ENCODE assay signal across 2 cellular contexts in the genomic region with DNA sequence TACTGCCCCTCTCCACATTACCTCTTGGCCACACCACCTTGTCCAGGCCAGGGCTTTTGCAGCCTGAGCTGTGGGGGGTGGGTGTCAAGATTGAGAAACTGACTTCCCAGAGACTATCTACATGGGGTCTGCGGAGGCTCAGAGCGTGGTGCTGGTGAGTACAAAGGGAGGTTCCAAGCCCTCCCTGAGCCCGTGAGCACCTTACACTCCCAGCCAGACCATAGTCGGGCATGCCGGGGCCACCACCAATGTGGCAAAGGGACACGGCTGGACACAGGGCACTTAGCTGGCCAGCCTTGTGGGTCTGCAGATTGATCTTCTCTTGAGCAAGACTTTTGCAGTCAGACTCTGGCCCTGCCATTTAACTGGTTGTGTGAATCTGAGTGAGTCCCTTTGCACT.
TF ChIP-seq lines count a peak whose summit lies in the region.

No MANE protein-coding gene starts in this region.

TF ChIP-seq in GM23338, 12 proteins besides CTCF, POLR2A, EP300 and RAD21 (continued from another document):
- TF ChIP-seq, protein P1, sequence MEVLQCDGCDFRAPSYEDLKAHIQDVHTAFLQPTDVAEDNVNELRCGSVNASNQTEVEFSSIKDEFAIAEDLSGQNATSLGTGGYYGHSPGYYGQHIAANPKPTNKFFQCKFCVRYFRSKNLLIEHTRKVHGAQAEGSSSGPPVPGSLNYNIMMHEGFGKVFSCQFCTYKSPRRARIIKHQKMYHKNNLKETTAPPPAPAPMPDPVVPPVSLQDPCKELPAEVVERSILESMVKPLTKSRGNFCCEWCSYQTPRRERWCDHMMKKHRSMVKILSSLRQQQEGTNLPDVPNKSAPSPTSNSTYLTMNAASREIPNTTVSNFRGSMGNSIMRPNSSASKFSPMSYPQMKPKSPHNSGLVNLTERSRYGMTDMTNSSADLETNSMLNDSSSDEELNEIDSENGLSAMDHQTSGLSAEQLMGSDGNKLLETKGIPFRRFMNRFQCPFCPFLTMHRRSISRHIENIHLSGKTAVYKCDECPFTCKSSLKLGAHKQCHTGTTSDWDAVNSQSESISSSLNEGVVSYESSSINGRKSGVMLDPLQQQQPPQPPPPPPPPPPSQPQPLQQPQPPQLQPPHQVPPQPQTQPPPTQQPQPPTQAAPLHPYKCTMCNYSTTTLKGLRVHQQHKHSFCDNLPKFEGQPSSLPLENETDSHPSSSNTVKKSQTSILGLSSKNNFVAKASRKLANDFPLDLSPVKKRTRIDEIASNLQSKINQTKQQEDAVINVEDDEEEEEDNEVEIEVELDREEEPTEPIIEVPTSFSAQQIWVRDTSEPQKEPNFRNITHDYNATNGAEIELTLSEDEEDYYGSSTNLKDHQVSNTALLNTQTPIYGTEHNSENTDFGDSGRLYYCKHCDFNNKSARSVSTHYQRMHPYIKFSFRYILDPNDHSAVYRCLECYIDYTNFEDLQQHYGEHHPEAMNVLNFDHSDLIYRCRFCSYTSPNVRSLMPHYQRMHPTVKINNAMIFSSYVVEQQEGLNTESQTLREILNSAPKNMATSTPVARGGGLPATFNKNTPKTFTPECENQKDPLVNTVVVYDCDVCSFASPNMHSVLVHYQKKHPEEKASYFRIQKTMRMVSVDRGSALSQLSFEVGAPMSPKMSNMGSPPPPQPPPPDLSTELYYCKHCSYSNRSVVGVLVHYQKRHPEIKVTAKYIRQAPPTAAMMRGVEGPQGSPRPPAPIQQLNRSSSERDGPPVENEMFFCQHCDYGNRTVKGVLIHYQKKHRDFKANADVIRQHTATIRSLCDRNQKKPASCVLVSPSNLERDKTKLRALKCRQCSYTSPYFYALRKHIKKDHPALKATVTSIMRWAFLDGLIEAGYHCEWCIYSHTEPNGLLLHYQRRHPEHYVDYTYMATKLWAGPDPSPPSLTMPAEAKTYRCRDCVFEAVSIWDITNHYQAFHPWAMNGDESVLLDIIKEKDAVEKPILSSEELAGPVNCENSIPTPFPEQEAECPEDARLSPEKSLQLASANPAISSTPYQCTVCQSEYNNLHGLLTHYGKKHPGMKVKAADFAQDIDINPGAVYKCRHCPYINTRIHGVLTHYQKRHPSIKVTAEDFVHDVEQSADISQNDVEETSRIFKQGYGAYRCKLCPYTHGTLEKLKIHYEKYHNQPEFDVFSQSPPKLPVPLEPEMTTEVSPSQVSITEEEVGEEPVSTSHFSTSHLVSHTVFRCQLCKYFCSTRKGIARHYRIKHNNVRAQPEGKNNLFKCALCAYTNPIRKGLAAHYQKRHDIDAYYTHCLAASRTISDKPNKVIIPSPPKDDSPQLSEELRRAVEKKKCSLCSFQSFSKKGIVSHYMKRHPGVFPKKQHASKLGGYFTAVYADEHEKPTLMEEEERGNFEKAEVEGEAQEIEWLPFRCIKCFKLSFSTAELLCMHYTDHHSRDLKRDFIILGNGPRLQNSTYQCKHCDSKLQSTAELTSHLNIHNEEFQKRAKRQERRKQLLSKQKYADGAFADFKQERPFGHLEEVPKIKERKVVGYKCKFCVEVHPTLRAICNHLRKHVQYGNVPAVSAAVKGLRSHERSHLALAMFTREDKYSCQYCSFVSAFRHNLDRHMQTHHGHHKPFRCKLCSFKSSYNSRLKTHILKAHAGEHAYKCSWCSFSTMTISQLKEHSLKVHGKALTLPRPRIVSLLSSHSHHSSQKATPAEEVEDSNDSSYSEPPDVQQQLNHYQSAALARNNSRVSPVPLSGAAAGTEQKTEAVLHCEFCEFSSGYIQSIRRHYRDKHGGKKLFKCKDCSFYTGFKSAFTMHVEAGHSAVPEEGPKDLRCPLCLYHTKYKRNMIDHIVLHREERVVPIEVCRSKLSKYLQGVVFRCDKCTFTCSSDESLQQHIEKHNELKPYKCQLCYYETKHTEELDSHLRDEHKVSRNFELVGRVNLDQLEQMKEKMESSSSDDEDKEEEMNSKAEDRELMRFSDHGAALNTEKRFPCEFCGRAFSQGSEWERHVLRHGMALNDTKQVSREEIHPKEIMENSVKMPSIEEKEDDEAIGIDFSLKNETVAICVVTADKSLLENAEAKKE (CRISPR knock-in tag; IDR thresholded peaks at IDR 0.05), result no peak
- no peak for TF ChIP-seq REST (IDR thresholded peaks at IDR 0.05; ENCODE audit: unreplicated experiment)
- no peak for TF ChIP-seq ETS1 (IDR thresholded peaks at IDR 0.05)
- TF ChIP-seq ZNF114 (CRISPR knock-in tag; IDR thresholded peaks at IDR 0.05), result no peak
TF ChIP-seq in GM23338: peak in this region for 0.

TF ChIP-seq in HepG2, 621 proteins besides CTCF, POLR2A, EP300 and RAD21 (continued from another document):
- TF ChIP-seq PAXIP1 (CRISPR knock-in tag; conservative IDR thresholded peaks at IDR 0.05), result no peak
- TF ChIP-seq ZFP90 (CRISPR knock-in tag; IDR thresholded peaks at IDR 0.05; ENCODE audit: borderline replicate concordance), result no peak
- no peak for TF ChIP-seq ZNF546 (CRISPR knock-in tag; conservative IDR thresholded peaks at IDR 0.05)
- TF ChIP-seq CCAR2 (optimal IDR thresholded peaks at IDR 0.05; ENCODE audit: low read depth, low read length), result no peak
- no peak for TF ChIP-seq ZNF776 (CRISPR knock-in tag; IDR thresholded peaks at IDR 0.05)
- TF ChIP-seq ZNF616 (CRISPR knock-in tag; IDR thresholded peaks at IDR 0.05; ENCODE audit: low read depth), result no peak
- TF ChIP-seq, protein P2, sequence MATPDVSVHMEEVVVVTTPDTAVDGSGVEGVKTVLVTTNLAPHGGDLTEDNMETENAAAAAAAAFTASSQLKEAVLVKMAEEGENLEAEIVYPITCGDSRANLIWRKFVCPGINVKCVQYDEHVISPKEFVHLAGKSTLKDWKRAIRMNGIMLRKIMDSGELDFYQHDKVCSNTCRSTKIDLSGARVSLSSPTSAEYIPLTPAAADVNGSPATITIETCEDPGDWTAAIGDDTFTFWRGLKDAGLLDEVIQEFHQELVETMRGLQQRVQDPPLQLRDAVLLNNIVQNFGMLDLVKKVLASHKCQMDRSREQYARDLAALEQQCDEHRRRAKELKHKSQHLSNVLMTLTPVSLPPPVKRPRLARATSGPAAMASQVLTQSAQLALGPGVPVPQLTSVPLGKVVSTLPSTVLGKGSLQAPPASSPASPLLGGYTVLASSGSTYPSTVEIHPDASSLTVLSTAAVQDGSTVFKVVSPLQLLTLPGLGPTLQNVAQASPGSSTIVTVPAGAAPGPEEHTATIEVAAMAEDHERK (CRISPR knock-in tag; IDR thresholded peaks at IDR 0.05; ENCODE audit: low read depth), result no peak
- no peak for TF ChIP-seq GZF1 (CRISPR knock-in tag; IDR thresholded peaks at IDR 0.05)
TF ChIP-seq in HepG2: peak in this region for 0.
